ENCODE assay signal across 8 cellular contexts in the genomic region with DNA sequence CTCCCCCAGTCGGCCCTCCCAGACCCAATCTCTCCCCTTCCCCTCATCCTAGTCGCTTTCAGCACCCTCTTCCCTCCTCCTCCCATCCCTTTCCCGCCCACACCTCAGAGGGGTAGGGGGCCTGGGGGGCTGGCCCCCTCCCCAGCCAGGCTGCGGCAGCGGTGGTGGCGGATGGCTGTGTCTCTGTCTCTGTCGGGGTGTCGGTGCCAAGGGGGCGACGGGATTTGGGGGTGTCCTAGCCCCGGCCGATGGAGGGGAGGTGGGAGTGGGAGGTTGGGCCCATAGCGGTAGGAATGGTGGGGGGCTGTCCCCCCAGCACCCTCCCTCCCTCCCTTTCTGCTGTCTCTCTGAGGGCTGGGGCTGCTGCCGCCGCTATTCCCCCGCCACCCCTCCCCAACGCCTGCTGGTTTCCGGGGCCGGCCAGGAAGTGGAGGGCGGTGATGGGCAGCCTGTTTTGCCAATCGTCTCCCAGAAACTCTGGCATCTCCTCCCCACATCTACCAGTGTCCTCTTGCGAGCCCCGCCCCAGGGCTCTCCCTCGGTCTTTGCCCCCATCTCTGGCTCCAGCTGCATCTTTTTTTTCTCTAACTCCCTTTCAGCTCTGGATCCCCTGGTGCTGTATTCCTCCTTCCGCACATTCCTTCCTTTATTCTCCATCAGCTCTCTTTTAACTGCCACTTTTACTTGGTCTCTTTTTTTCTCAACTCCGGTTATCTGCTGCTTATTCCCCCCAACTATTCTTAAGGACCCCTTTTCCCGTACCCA. TPM values are rescaled to one million over a fixed set of nuclear protein-coding genes. Genes with fewer than 3 reads are reported as not detected.
A peak's percentile ranks its signal among the peaks of the same experiment; 100 is the strongest.
DNase-seq lines count a peak whose midpoint lies in the region; ATAC-seq and TF ChIP-seq lines count a peak whose summit lies in the region.

A gene with protein sequence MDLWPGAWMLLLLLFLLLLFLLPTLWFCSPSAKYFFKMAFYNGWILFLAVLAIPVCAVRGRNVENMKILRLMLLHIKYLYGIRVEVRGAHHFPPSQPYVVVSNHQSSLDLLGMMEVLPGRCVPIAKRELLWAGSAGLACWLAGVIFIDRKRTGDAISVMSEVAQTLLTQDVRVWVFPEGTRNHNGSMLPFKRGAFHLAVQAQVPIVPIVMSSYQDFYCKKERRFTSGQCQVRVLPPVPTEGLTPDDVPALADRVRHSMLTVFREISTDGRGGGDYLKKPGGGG (minus strand): TSS at position 374 of the 765 bp plus-strand sequence. CDS start 4,588 bp downstream, outside the sequence.

- dilution Hi-C loops in mammary epithelial cell (cut with HindIII; ENCODE audit: low sequenced_read_pairs) = loop anchor here (5.0 kb wide), 1 partner anchor 49 kb away; the partner anchor contains the start of gene ATF6B

- peaks cover 21% of the 10 kb centered on the region for H3K36me3 Mint-ChIP-seq in WTC11

- POLR2A ChIA-PET in WTC11 (lab: Charles Lee) = interaction anchor here (1.0 to 3.7 kb wide), 3 partner anchors 8 to 57 kb away, joined by 4 to 25 read pairs (median 15); no protein-coding TSS in a partner anchor

- TF ChIP-seq CTCF in WTC11 (IDR thresholded peaks at IDR 0.05) = no peak
- TF ChIP-seq CTCF in mammary epithelial cell (conservative IDR thresholded peaks at IDR 0.05 in 1 of 2, IDR thresholded peaks at IDR 0.05 in 1 of 2; ENCODE audit: extremely low read depth in 1 of 2, insufficient read depth in 1 of 2, low read depth in 1 of 2, low read length in 2 of 2) = no peak

- no peaks in the 10 kb centered on the region for H3K27me3 Mint-ChIP-seq in WTC11 (ENCODE audit: low read depth)

- in situ Hi-C loops in mammary epithelial cell (cut with MboI; ENCODE audit: low sequenced_read_pairs in 2 of 2) = no loop called here

- peak within 1 kb of the TSS; percentile 82 for H3K4me3 Mint-ChIP-seq in WTC11

- H3K27ac Mint-ChIP-seq in WTC11 = peak within 1 kb of the TSS; percentile 98

- peak within 1 kb of the TSS; percentile 76 for H2AFZ ChIP-seq in mammary epithelial cell (ENCODE audit: low read depth, low read length)

- H3K4me3 ChIP-seq in mammary epithelial cell (replicated peaks in 1 of 3; ENCODE audit: insufficient read depth in 1 of 3, low read depth in 2 of 3, low read length in 3 of 3) (peak within 1 kb of the TSS; percentile 52 to 94 (median 69)), iPS-20b (ENCODE audit: low read length) (peak within 1 kb of the TSS; percentile 88), skeletal muscle tissue (ENCODE audit: low read length in 3 of 3) (peak within 1 kb of the TSS; percentile 76 to 99 (median 94))

- CTCF ChIA-PET in WTC11 (lab: Charles Lee) = interaction anchor here (0.5 to 2.6 kb wide), 8 partner anchors 9 to 263 kb away, joined by 3 to 30 read pairs (median 4); no protein-coding TSS in a partner anchor
- CTCF ChIA-PET in mammary epithelial cell (lab: Charles Lee; ENCODE audit: low non-redundant PET) = no interaction called here

- no TSS peak for BruUV-seq in mammary epithelial cell (replicated peaks; lab: Mats Ljungman, UMichigan)

- H3K27ac ChIP-seq in mammary epithelial cell (ENCODE audit: insufficient read depth, low read depth, low read length) (peak within 1 kb of the TSS; percentile 94), iPS-20b (ENCODE audit: low read length) (peak within 1 kb of the TSS; percentile 98), skeletal muscle tissue (ENCODE audit: low read depth, low read length) (peak within 1 kb of the TSS; percentile 96)

- peak within 1 kb of the TSS; percentile 88 for H3K9ac ChIP-seq in mammary epithelial cell (ENCODE audit: insufficient read depth, low read length)
- peak within 1 kb of the TSS; percentile 93 for H3K9ac ChIP-seq in iPS-20b (ENCODE audit: low read depth, low read length)
- peak within 1 kb of the TSS; percentile 97 to 98 (median 97) for H3K9ac ChIP-seq in skeletal muscle tissue (ENCODE audit: low read depth in 1 of 3, low read length in 3 of 3)

- peaks cover 2% of the 10 kb centered on the region for H3K36me3 ChIP-seq in mammary epithelial cell (ENCODE audit: insufficient read depth, low read length)
- peaks cover 38% of the 10 kb centered on the region for H3K36me3 ChIP-seq in iPS-20b (ENCODE audit: insufficient read depth, low read depth, low read length)
- H3K36me3 ChIP-seq in skeletal muscle tissue (ENCODE audit: control insufficient read depth in 3 of 3, insufficient read depth in 3 of 3, low read length in 3 of 3) = peaks cover 10 to 18% (median 17%) of the 10 kb centered on the region in 3 donors

- H3K4me1 ChIP-seq in mammary epithelial cell (ENCODE audit: insufficient read depth, low read length) (peaks cover 43% of the 10 kb centered on the region), iPS-20b (ENCODE audit: insufficient read depth, low read length) (peaks cover 13% of the 10 kb centered on the region), skeletal muscle tissue (ENCODE audit: control insufficient read depth in 3 of 3, insufficient read depth in 3 of 3, low read length in 3 of 3) (peaks cover 37 to 58% (median 42%) of the 10 kb centered on the region in 3 donors)

- peak within 1 kb of the TSS; percentile 91 for H3K4me2 ChIP-seq in mammary epithelial cell (ENCODE audit: insufficient read depth, low read depth, low read length)

- intact Hi-C loops in mammary epithelial cell (cut with micrococcal nuclease) = no loop called here

- H3K9me3 ChIP-seq in mammary epithelial cell (replicated peaks; ENCODE audit: insufficient read depth, low read length) (no peaks in the 10 kb centered on the region), iPS-20b (ENCODE audit: insufficient read depth, low read depth, low read length) (no peaks in the 10 kb centered on the region), skeletal muscle tissue (ENCODE audit: control insufficient read depth in 3 of 3, low read length in 3 of 3) (no peaks in the 10 kb centered on the region)

- WGBS in mammary epithelial cell (ENCODE audit: low coverage, missing lambda C conversion rate) = 1% methylated on average over 7 of the region's 27 CpGs

- H3K9me3 Mint-ChIP-seq in WTC11 = no peaks in the 10 kb centered on the region

- peaks cover 43% of the 10 kb centered on the region for H3K79me2 ChIP-seq in mammary epithelial cell (ENCODE audit: insufficient read depth, low read length)

- H3K4me1 Mint-ChIP-seq in WTC11 = peaks cover 38% of the 10 kb centered on the region

- ATAC-seq in GM18498 (IDR thresholded peaks at IDR 0.05; ENCODE audit: unreplicated experiment) = peak; percentile 47
- ATAC-seq in HG03159 (IDR thresholded peaks at IDR 0.05; ENCODE audit: unreplicated experiment) = peak; percentile 36
- ATAC-seq in WTC11 = peak; percentile 58
- no peak for ATAC-seq in GM18511 (IDR thresholded peaks at IDR 0.05; ENCODE audit: unreplicated experiment)

- no peaks in the 10 kb centered on the region for H4K20me1 ChIP-seq in mammary epithelial cell (ENCODE audit: insufficient read depth, low read length)

- no peaks in the 10 kb centered on the region for H3K27me3 ChIP-seq in mammary epithelial cell (ENCODE audit: insufficient read depth, low read length)
- H3K27me3 ChIP-seq in iPS-20b (ENCODE audit: insufficient read depth, low read length) = no peaks in the 10 kb centered on the region
- no peaks in the 10 kb centered on the region for H3K27me3 ChIP-seq in skeletal muscle tissue (ENCODE audit: control insufficient read depth in 3 of 3, insufficient read depth in 3 of 3, low read length in 3 of 3)

- DNase-seq in NCI-H345 (lab: John Stamatoyannopoulos, UW) (peak; percentile 97), WTC11 (ENCODE audit: low spot score) (peak; percentile 98), mammary epithelial cell (peak; percentile 93)

TF ChIP-seq in WTC11, 78 proteins besides CTCF, POLR2A, EP300 and RAD21 (continues in another document):
- TF ChIP-seq CREM (CRISPR knock-in tag; IDR thresholded peaks at IDR 0.05) (0 out of 2 replicates have a peak, but pooled peaks have one; percentile 42), E2F4 (CRISPR knock-in tag; IDR thresholded peaks at IDR 0.05; ENCODE audit: borderline replicate concordance, low read depth) (no peak), MAX (CRISPR knock-in tag; IDR thresholded peaks at IDR 0.05) (peak; percentile 17; the same call in 1 of the 2 replicates)

RNA-seq across cellular contexts. Expression of the gene that starts here (rescaled TPM):
- 84.5 to 88.9 TPM (median 87.5 TPM) in 3 replicates for total RNA-seq in WTC11 (2021)
- total RNA-seq in mammary epithelial cell = 10 to 100 TPM; 32.5 to 56.5 TPM
- 97.8 TPM for polyA plus RNA-seq in mammary epithelial cell
- 143 TPM for polyA minus RNA-seq in mammary epithelial cell
- 8.4 TPM for total RNA-seq in skeletal muscle tissue
